Comparison of ENCODE assay signal across 33 cellular contexts in the genomic region with DNA sequence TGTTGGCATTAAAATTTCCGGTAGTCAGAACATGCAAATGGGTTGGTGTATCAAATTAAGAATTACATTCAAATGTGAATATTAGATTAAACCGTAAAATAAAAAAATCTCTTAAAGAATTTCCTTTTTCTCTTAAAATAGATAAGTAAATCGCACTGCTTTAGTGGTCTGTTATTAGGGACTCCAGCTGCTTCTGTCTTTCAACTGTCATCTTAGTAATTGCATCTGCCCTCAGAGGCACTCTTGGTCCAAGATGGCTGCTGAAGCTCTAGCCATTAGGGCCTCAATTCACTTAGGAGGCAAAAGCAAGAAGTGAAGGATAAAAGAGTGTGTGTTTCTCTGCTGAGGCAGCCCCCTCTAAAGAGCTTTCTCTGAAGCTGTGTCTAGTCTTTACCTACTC.
"Had no signal": no experiment of that assay in that cellular context is flagged by ENCODE, and none has a peak within 500 bp of the region (broad histone marks: within the 10 kb centered on the region; RNA-seq: fewer than 3 reads in every experiment).

No MANE protein-coding gene starts in this region.

- H3K9me3 ChIP-seq: ascending aorta, MG63, Peyer's patch had no signal

- H3K27ac ChIP-seq: ascending aorta, cardiac muscle cell, Peyer's patch, WERI-Rb-1 had no signal

- H3K27me3 ChIP-seq: ascending aorta, cardiac muscle cell, MG63, Peyer's patch had no signal

- H3K36me3 ChIP-seq: ascending aorta, cardiac muscle cell, MG63, Peyer's patch, WERI-Rb-1 had no signal

- H3K4me3 Mint-ChIP-seq: activated CD8-positive, alpha-beta T cell treated with anti-CD3 and anti-CD28 coated beads for 36 hours; activated naive CD4-positive, alpha-beta T cell treated with anti-CD3 and anti-CD28 coated beads, Interleukin-2, amount 50 U/mL, for 24 hours; activated naive CD8-positive, alpha-beta T cell treated with anti-CD3 and anti-CD28 coated beads, Interleukin-2, amount 10 ng/mL, durations not matched to agents 7 days and 5 days; activated T-cell treated with anti-CD3 and anti-CD28 coated beads, Interleukin-2, amount 50 U/mL, for 72 hours; central memory CD8-positive, alpha-beta T cell; T-cell had no signal

- ATAC-seq: activated CD8-positive, alpha-beta T cell treated with anti-CD3 and anti-CD28 coated beads for 36 hours; activated T-cell treated with anti-CD3 and anti-CD28 coated beads, Interleukin-2, amount 50 U/mL, for 72 hours; PC-3; SK-N-SH treated with all-trans-retinoic acid at 6 μM for 48 hours; T-cell had no signal

- DNase-seq: activated CD4-positive, alpha-beta T cell treated with anti-CD3 and anti-CD28 coated beads for 1 hour; activated CD4-positive, alpha-beta T cell treated with anti-CD3 and anti-CD28 coated beads for 48 hours; activated CD4-positive, CD25-positive, alpha-beta regulatory T cell; activated CD8-positive, alpha-beta T cell treated with anti-CD3 and anti-CD28 coated beads for 36 hours; activated gamma-delta T cell; activated naive CD4-positive, alpha-beta T cell treated with Interleukin-2 at 50 U/mL for 16 hours; activated naive CD8-positive, alpha-beta T cell treated with anti-CD3 and anti-CD28 coated beads, Interleukin-2, amount 10 ng/mL, durations not matched to agents 7 days and 5 days; activated T-cell treated with anti-CD3 and anti-CD28 coated beads, Interleukin-2, amount 50 U/mL, for 1 hour; activated T-cell treated with anti-CD3 and anti-CD28 coated beads, Interleukin-2, amount 50 U/mL, for 72 hours; amygdala; MG63; NCI-H1048; NCI-H1105 treated with DMSO at 0.1 percent for 48 hours; NCI-H146; NCI-H187; NCI-H2081; NCI-H2171 treated with DMSO at 0.1 percent for 48 hours; NCI-H345; NCI-H524 treated with DMSO at 0.1 percent for 48 hours; PC-3; Peyer's patch; RPMI8226; SHP77 treated with DMSO at 0.1 percent for 48 hours; T-cell; T-helper 2 cell; T-helper 9 cell; WERI-Rb-1 had no signal

- H3K4me1 ChIP-seq: ascending aorta had no signal

- H3K27ac Mint-ChIP-seq: activated CD8-positive, alpha-beta T cell treated with anti-CD3 and anti-CD28 coated beads for 36 hours; activated naive CD4-positive, alpha-beta T cell treated with anti-CD3 and anti-CD28 coated beads, Interleukin-2, amount 50 U/mL, for 24 hours; activated naive CD8-positive, alpha-beta T cell treated with anti-CD3 and anti-CD28 coated beads, Interleukin-2, amount 10 ng/mL, durations not matched to agents 7 days and 5 days; activated T-cell treated with anti-CD3 and anti-CD28 coated beads, Interleukin-2, amount 50 U/mL, for 72 hours; activated T-helper 2 cell treated with anti-CD3 and anti-CD28 coated beads, Interferon-gamma antibody, Interleukin-2, Interleukin-4, amounts not matched to agents 10 μg/mL and 5 μg/mL and 100 μg/mL, durations not matched to agents 14 hours and 24 hours and 36 hours; T-cell had no signal

- H3K9me3 Mint-ChIP-seq: activated CD8-positive, alpha-beta T cell treated with anti-CD3 and anti-CD28 coated beads for 36 hours; activated naive CD4-positive, alpha-beta T cell treated with anti-CD3 and anti-CD28 coated beads, Interleukin-2, amount 50 U/mL, for 24 hours; activated naive CD8-positive, alpha-beta T cell treated with anti-CD3 and anti-CD28 coated beads, Interleukin-2, amount 10 ng/mL, durations not matched to agents 7 days and 5 days; activated T-cell treated with anti-CD3 and anti-CD28 coated beads, Interleukin-2, amount 50 U/mL, for 72 hours; activated T-helper 2 cell treated with anti-CD3 and anti-CD28 coated beads, Interferon-gamma antibody, Interleukin-2, Interleukin-4, amounts not matched to agents 10 μg/mL and 5 μg/mL and 100 μg/mL, durations not matched to agents 14 hours and 24 hours and 36 hours; central memory CD8-positive, alpha-beta T cell; T-cell had no signal

- H3K27me3 Mint-ChIP-seq: activated CD8-positive, alpha-beta T cell treated with anti-CD3 and anti-CD28 coated beads for 36 hours; activated naive CD4-positive, alpha-beta T cell treated with anti-CD3 and anti-CD28 coated beads, Interleukin-2, amount 50 U/mL, for 24 hours; activated naive CD8-positive, alpha-beta T cell treated with anti-CD3 and anti-CD28 coated beads, Interleukin-2, amount 10 ng/mL, durations not matched to agents 7 days and 5 days; central memory CD8-positive, alpha-beta T cell; T-cell had no signal

- H3K4me3 ChIP-seq: ascending aorta, cardiac muscle cell, MG63, Peyer's patch had no signal
